ENCODE assay signal across 1 cellular context in genomic region chr2:78757191-78757590, GRCh38.
A peak's percentile ranks its signal among the peaks of the same experiment; 100 is the strongest.
TF ChIP-seq lines count a peak whose summit lies in the region.

No MANE protein-coding gene starts in this region.

TF ChIP-seq in GM23338, 12 proteins besides CTCF, POLR2A, EP300 and RAD21:
- TF ChIP-seq ZNF462 (CRISPR knock-in tag; IDR thresholded peaks at IDR 0.05) (0 out of 2 replicates have a peak, but pooled peaks have one; percentile 39), EZH2phosphoT487 (IDR thresholded peaks at IDR 0.05; ENCODE audit: unreplicated experiment) (no peak)
